ENCODE assay signal across 8 cellular contexts in the genomic region with DNA sequence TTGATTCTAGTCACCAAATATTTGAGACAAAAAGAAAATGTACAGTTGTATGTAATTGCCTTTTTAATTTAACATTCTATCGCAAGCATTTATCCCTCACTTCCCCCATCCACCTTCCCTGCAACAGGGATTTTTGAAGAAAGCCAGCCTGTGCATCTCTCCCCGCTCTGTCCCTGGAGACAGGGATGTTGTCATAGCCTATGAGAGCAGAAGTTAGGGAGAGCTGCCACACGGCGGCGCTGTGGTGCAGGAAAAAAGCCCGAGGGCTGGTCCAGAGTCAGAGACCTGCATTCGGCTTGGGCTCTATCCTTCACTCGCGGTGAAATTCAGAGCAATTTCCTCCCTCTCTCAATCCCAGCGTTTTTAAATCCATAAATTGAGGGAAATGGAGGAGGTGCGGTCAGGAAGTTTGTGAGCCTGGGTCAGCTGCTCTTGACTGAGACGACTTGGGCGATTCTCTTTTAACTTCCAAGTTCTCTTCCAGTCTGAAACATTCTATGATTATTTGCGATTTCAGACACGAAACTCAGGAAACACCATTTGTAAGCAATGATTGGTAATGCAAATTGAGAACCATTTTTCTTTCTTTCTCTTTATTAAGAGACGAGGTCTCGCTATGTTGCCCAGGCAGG. TPM values are rescaled to one million over a fixed set of nuclear protein-coding genes. Genes with fewer than 3 reads are reported as not detected.
DNase-seq lines count a peak whose midpoint lies in the region; ATAC-seq and TF ChIP-seq lines count a peak whose summit lies in the region.

No MANE protein-coding gene starts in this region.

- 19 to 26% (median 24%) methylated on average over 17 of the region's 17 CpGs for WGBS in stomach, 5 donors

- H3K9ac ChIP-seq in KMS-11 (no peak overlapping the region), neural cell (ENCODE audit: low read length) (peak overlapping the region; percentile 43)

- H3K4me3 ChIP-seq in KMS-11 (IDR thresholded peaks at IDR 0.05; ENCODE audit: insufficient read depth, low read depth, low read length) (no peak overlapping the region), Peyer's patch (no peak overlapping the region), fibroblast of mammary gland (ENCODE audit: control insufficient read depth, low read depth, low read length) (no peak overlapping the region), neural cell (ENCODE audit: low read length) (peak overlapping the region; percentile 8), stomach (no peak overlapping the region)

- TF ChIP-seq RAD21 in neural cell (conservative IDR thresholded peaks at IDR 0.05), result peak; percentile 96

- peak; percentile 87 for ATAC-seq in GM21515 (IDR thresholded peaks at IDR 0.05; ENCODE audit: unreplicated experiment)

- H3K9me3 ChIP-seq in Peyer's patch, result no peaks in the 10 kb centered on the region
- no peaks in the 10 kb centered on the region for H3K9me3 ChIP-seq in neural cell (ENCODE audit: low read length)
- no peaks in the 10 kb centered on the region for H3K9me3 ChIP-seq in stomach

- H2AFZ ChIP-seq in KMS-11 (ENCODE audit: low read depth), result peak overlapping the region; percentile 43
- H2AFZ ChIP-seq in neural cell (ENCODE audit: low read depth, low read length), result no peak overlapping the region

- H4K20me1 ChIP-seq in KMS-11 (ENCODE audit: insufficient read depth) (no peaks in the 10 kb centered on the region), neural cell (ENCODE audit: insufficient read depth) (no peaks in the 10 kb centered on the region)

- DNase-seq in DMS153 treated with DMSO at 0.1 percent for 48 hours (lab: John Stamatoyannopoulos, UW; ENCODE audit: unreplicated experiment) (peak; percentile 82), Peyer's patch (peak; percentile 82 to 94 (median 91)), activated T-helper 1 cell treated with Interleukin-2 at 50 U/mL for 16 hours (ENCODE audit: low read depth) (peak; percentile 75), fibroblast of mammary gland (ENCODE audit: low read depth) (peak; percentile 78), stomach (peak; percentile 90)

- TF ChIP-seq EP300 in neural cell (conservative IDR thresholded peaks at IDR 0.05; ENCODE audit: poor library complexity, severe bottlenecking), result peak; percentile 15
- no peak for TF ChIP-seq EP300 in stomach (IDR thresholded peaks at IDR 0.05)

- no peaks in the 10 kb centered on the region for H3K9me2 ChIP-seq in neural cell (ENCODE audit: insufficient read depth, low read length)

- H3K27me3 ChIP-seq in KMS-11 (ENCODE audit: insufficient read depth, low read depth) (no peaks in the 10 kb centered on the region), Peyer's patch (no peaks in the 10 kb centered on the region), neural cell (ENCODE audit: insufficient read depth, low read depth, low read length) (no peaks in the 10 kb centered on the region), stomach (no peaks in the 10 kb centered on the region)

- H3K79me2 ChIP-seq in KMS-11 (ENCODE audit: insufficient read depth, low read depth) (no peaks in the 10 kb centered on the region), neural cell (replicated peaks; ENCODE audit: insufficient read depth, low read length) (no peaks in the 10 kb centered on the region)

- no peak overlapping the region for H3K27ac ChIP-seq in KMS-11
- no peak overlapping the region for H3K27ac ChIP-seq in Peyer's patch
- no peak overlapping the region for H3K27ac ChIP-seq in neural cell (ENCODE audit: low read length)
- H3K27ac ChIP-seq in stomach, result no peak overlapping the region

- peaks cover 7% of the 10 kb centered on the region for H3K4me1 ChIP-seq in KMS-11 (ENCODE audit: low read depth, poor library complexity, severe bottlenecking)
- H3K4me1 ChIP-seq in Peyer's patch, result no peaks in the 10 kb centered on the region
- peaks cover 0 to 20% (median 3%) of the 10 kb centered on the region in 4 donors for H3K4me1 ChIP-seq in stomach

- TF ChIP-seq POLR2A in Peyer's patch (IDR thresholded peaks at IDR 0.05) (no peak), stomach (IDR thresholded peaks at IDR 0.05) (no peak)

- no peaks in the 10 kb centered on the region for H3K36me3 ChIP-seq in KMS-11 (ENCODE audit: insufficient read depth)
- H3K36me3 ChIP-seq in Peyer's patch, result peaks cover 0 to 20% (median 0%) of the 10 kb centered on the region in 3 donors
- no peaks in the 10 kb centered on the region for H3K36me3 ChIP-seq in neural cell (ENCODE audit: insufficient read depth, low read length)
- H3K36me3 ChIP-seq in stomach, result no peaks in the 10 kb centered on the region

- TF ChIP-seq CTCF in KMS-11 (conservative IDR thresholded peaks at IDR 0.05; ENCODE audit: low read depth, low read length), result peak; percentile 96
- peak; percentile 84 to 94 (median 90) for TF ChIP-seq CTCF in Peyer's patch (IDR thresholded peaks at IDR 0.05)
- peak; percentile 95 for TF ChIP-seq CTCF in fibroblast of mammary gland (conservative IDR thresholded peaks at IDR 0.05; ENCODE audit: control insufficient read depth, insufficient read depth, low read depth, low read length)
- TF ChIP-seq CTCF in neural cell (IDR thresholded peaks at IDR 0.05; ENCODE audit: poor library complexity, severe bottlenecking), result peak; percentile 97
- peak in 5 of 7 experiments; percentile 78 to 95 (median 90) for TF ChIP-seq CTCF in stomach (IDR thresholded peaks at IDR 0.05)

- H3K4me2 ChIP-seq in KMS-11 (no peak overlapping the region), neural cell (ENCODE audit: low read length) (no peak overlapping the region)

- H3F3A ChIP-seq in neural cell (ENCODE audit: insufficient read depth, low read length, poor library complexity, severe bottlenecking), result no peaks in the 10 kb centered on the region

- intact Hi-C loops in stomach (cut with DNase I; ENCODE audit: low total_unique reads), result loop anchor here (5.0 to 10.0 kb wide), 2 partner anchors 155 to 277 kb away; no protein-coding TSS in a partner anchor

TF ChIP-seq in neural cell, 6 proteins besides CTCF, POLR2A, EP300 and RAD21:
- TF ChIP-seq EZH2 (IDR thresholded peaks at IDR 0.05; ENCODE audit: borderline replicate concordance, insufficient read depth, low read length, poor library complexity, severe bottlenecking) (no peak), SMC3 (conservative IDR thresholded peaks at IDR 0.05; ENCODE audit: poor library complexity) (peak; percentile 98), TAF1 (IDR thresholded peaks at IDR 0.05; ENCODE audit: low read depth) (no peak), MXI1 (conservative IDR thresholded peaks at IDR 0.05; ENCODE audit: poor library complexity, severe bottlenecking) (no peak), POLR2AphosphoS5 (IDR thresholded peaks at IDR 0.05) (peak; percentile 56)
- TF ChIP-seq, protein P1, sequence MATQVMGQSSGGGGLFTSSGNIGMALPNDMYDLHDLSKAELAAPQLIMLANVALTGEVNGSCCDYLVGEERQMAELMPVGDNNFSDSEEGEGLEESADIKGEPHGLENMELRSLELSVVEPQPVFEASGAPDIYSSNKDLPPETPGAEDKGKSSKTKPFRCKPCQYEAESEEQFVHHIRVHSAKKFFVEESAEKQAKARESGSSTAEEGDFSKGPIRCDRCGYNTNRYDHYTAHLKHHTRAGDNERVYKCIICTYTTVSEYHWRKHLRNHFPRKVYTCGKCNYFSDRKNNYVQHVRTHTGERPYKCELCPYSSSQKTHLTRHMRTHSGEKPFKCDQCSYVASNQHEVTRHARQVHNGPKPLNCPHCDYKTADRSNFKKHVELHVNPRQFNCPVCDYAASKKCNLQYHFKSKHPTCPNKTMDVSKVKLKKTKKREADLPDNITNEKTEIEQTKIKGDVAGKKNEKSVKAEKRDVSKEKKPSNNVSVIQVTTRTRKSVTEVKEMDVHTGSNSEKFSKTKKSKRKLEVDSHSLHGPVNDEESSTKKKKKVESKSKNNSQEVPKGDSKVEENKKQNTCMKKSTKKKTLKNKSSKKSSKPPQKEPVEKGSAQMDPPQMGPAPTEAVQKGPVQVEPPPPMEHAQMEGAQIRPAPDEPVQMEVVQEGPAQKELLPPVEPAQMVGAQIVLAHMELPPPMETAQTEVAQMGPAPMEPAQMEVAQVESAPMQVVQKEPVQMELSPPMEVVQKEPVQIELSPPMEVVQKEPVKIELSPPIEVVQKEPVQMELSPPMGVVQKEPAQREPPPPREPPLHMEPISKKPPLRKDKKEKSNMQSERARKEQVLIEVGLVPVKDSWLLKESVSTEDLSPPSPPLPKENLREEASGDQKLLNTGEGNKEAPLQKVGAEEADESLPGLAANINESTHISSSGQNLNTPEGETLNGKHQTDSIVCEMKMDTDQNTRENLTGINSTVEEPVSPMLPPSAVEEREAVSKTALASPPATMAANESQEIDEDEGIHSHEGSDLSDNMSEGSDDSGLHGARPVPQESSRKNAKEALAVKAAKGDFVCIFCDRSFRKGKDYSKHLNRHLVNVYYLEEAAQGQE (IDR thresholded peaks at IDR 0.05; ENCODE audit: borderline replicate concordance), result no peak

RNA-seq across cellular contexts. Expression of a gene that starts 17.5 kb away (rescaled TPM):
- total RNA-seq in Peyer's patch, result 100 to 1,000 TPM in 3 of 4 donors, 10 to 100 TPM in 1; 53.6 to 207 (median 184) TPM
- polyA plus RNA-seq in neural cell, result 0.07 TPM in 1 of 2 replicates, not detected in the other
- not detected in 2 replicates for polyA minus RNA-seq in neural cell
- total RNA-seq in stomach, result 1 to 10 TPM in 3 of 5 donors, under 1 TPM in 1, not detected in 1; 0.29 to 5.8 (median 2.6) TPM
- polyA plus RNA-seq in stomach, result under 1 TPM; 0.10 to 0.19 (median 0.15) TPM

RNA-seq across cellular contexts. Expression of a gene that starts 40.7 kb away (rescaled TPM):
- total RNA-seq in Peyer's patch (10 to 100 TPM; 12.5 to 47.0 (median 12.6) TPM), stomach (10 to 100 TPM; 32.7 to 60.9 (median 54.5) TPM)
- polyA plus RNA-seq in neural cell (60.5 and 67.7 TPM in 2 replicates), stomach (10 to 100 TPM; 42.6 to 48.0 (median 43.7) TPM)
- 110 and 119 TPM in 2 replicates for polyA minus RNA-seq in neural cell

RNA-seq across cellular contexts. Expression of a gene that starts 57.6 kb away (rescaled TPM):
- total RNA-seq in Peyer's patch (10 to 100 TPM; 20.5 to 50.3 (median 31.2) TPM), stomach (100 to 1,000 TPM in 1 of 5 donors, 10 to 100 TPM in 4; 15.2 to 111 (median 38.5) TPM)
- polyA plus RNA-seq in neural cell (30.8 and 33.3 TPM in 2 replicates), stomach (10 to 100 TPM; 42.7 to 49.4 (median 48.3) TPM)
- 40.9 and 43.1 TPM in 2 replicates for polyA minus RNA-seq in neural cell

Comparison
In these comparisons a context has a peak if more than half of its experiments do, and no peak if none do; other contexts are left out.
1. RNA of a gene that starts 17.5 kb away (total RNA-seq): 53.6 to 207 TPM in Peyer's patch; 0.29 to 5.8 TPM in stomach; every median in the first group is over 4 times any median in the second.
2. Peak in every context shown above with its lines, with median percentiles within 50 percentile points of each other: DNase-seq and CTCF ChIP-seq.